Comparison of ENCODE assay signal across 8 cellular contexts in genomic region chr15:75451674-75452363, GRCh38. TPM values are rescaled to one million over a fixed set of nuclear protein-coding genes. Genes with fewer than 3 reads are reported as not detected.
DNase-seq lines count a peak whose midpoint lies in the region; ATAC-seq and TF ChIP-seq lines count a peak whose summit lies in the region.

Gene SIN3A (minus strand): TSS chr15:75451690. CDS start chr15:75430375, 21,315 bp downstream.

- peaks cover 9 to 59% (median 34%) of the 10 kb centered on the region in 4 donors for H3K4me1 Mint-ChIP-seq in CD4-positive, CD25-positive, alpha-beta regulatory T cell

- peak within 1 kb of the TSS; percentile 99 for H3K27ac ChIP-seq in CD4-positive, CD25-positive, alpha-beta regulatory T cell (ENCODE audit: insufficient read depth, low read length, poor library complexity, severe bottlenecking)
- peak within 1 kb of the TSS; percentile 98 to 99 for H3K27ac ChIP-seq in lung (ENCODE audit: low read depth in 1 of 2, low read length in 1 of 2)

- peaks cover 3% of the 10 kb centered on the region for H3K36me3 Mint-ChIP-seq in CD4-positive, CD25-positive, alpha-beta regulatory T cell

- H3K9me3 Mint-ChIP-seq in CD4-positive, CD25-positive, alpha-beta regulatory T cell, result no peaks in the 10 kb centered on the region

- H3K27me3 Mint-ChIP-seq in CD4-positive, CD25-positive, alpha-beta regulatory T cell, result no peaks in the 10 kb centered on the region

- H3K27ac Mint-ChIP-seq in CD4-positive, CD25-positive, alpha-beta regulatory T cell, result peak within 1 kb of the TSS; percentile 98 to 99 (median 99)

- WGBS in lung, 2 donors, result 0% methylated on average over 36 to 39 of the region's 39 CpGs

- peak within 1 kb of the TSS; percentile 95 to 98 (median 97) for H3K4me3 Mint-ChIP-seq in CD4-positive, CD25-positive, alpha-beta regulatory T cell

- peaks cover 58% of the 10 kb centered on the region for H3K4me1 ChIP-seq in CD4-positive, CD25-positive, alpha-beta regulatory T cell (ENCODE audit: control insufficient read depth, insufficient read depth, low read length, poor library complexity, severe bottlenecking)
- peaks cover 0 to 13% of the 10 kb centered on the region in 2 donors for H3K4me1 ChIP-seq in lung (ENCODE audit: control insufficient read depth in 2 of 2, insufficient read depth in 2 of 2, low read length in 2 of 2)

- peak; percentile 99 to 100 (median 99) for DNase-seq in CD4-positive, CD25-positive, alpha-beta regulatory T cell
- DNase-seq in HS-5 (ENCODE audit: low read depth), result peak; percentile 98
- peak; percentile 100 for DNase-seq in NK-92 treated with Interleukin-12 subunit alpha and Interleukin-12 subunit beta, amount 100 ng/mL, for 24 hours (lab: John Stamatoyannopoulos, UW)
- peak; percentile 99 for DNase-seq in activated CD8-positive, alpha-beta memory T cell treated with anti-CD3 and anti-CD28 coated beads for 24 hours
- peak; percentile 99 for DNase-seq in effector CD4-positive, alpha-beta T cell
- peak; percentile 100 for DNase-seq in lung (ENCODE audit: low spot score)
- DNase-seq in stimulated activated CD4-positive, alpha-beta T cell treated with anti-CD3 and anti-CD28 coated beads, TNF-alpha, amount 100 ng/mL, for 4 hours (ENCODE audit: low read depth in 3 of 3), result peak; percentile 99 to 100 (median 99)

- peak; percentile 57 to 62 for ATAC-seq in CD4-positive, CD25-positive, alpha-beta regulatory T cell (ENCODE audit: low read depth in 2 of 2)
- peak; percentile 20 for ATAC-seq in GM19468 (IDR thresholded peaks at IDR 0.05; ENCODE audit: extremely low read depth, unreplicated experiment)
- peak; percentile 65 for ATAC-seq in lung (ENCODE audit: insufficient read depth, low FRiP score)

- H3K36me3 ChIP-seq in CD4-positive, CD25-positive, alpha-beta regulatory T cell (ENCODE audit: control insufficient read depth, insufficient read depth, low read length), result no peaks in the 10 kb centered on the region
- no peaks in the 10 kb centered on the region for H3K36me3 ChIP-seq in lung (ENCODE audit: control insufficient read depth in 2 of 2, insufficient read depth in 2 of 2, low read length in 2 of 2)

- H3K4me3 ChIP-seq in CD4-positive, CD25-positive, alpha-beta regulatory T cell (ENCODE audit: low read depth, low read length), result peak within 1 kb of the TSS; percentile 96
- H3K4me3 ChIP-seq in lung, result peak within 1 kb of the TSS; percentile 86

- no peaks in the 10 kb centered on the region for H3K27me3 ChIP-seq in CD4-positive, CD25-positive, alpha-beta regulatory T cell (ENCODE audit: control insufficient read depth, insufficient read depth, low read length)
- H3K27me3 ChIP-seq in lung (ENCODE audit: control insufficient read depth, insufficient read depth), result no peaks in the 10 kb centered on the region

- no peaks in the 10 kb centered on the region for H3K9me3 ChIP-seq in CD4-positive, CD25-positive, alpha-beta regulatory T cell (ENCODE audit: control insufficient read depth in 2 of 2, low read length in 2 of 2)
- no peaks in the 10 kb centered on the region for H3K9me3 ChIP-seq in lung (ENCODE audit: control insufficient read depth in 2 of 2, insufficient read depth in 1 of 2, low read length in 1 of 2)

- TF ChIP-seq CTCF in lung (IDR thresholded peaks at IDR 0.05; ENCODE audit: control extremely low read depth, extremely low read depth), result no peak

RNA-seq across cellular contexts. Expression of gene SIN3A, which starts in this region (rescaled TPM):
- total RNA-seq in CD4-positive, CD25-positive, alpha-beta regulatory T cell, result 123 TPM
- 10 to 100 TPM; 13.6 to 15.0 (median 14.8) TPM for polyA plus RNA-seq in CD4-positive, CD25-positive, alpha-beta regulatory T cell
- total RNA-seq in lung, result 10 to 100 TPM; 66.1 to 86.1 TPM
- 10 to 100 TPM in 1 of 2 donors, 1 to 10 TPM in 1; 9.8 to 19.9 TPM for polyA plus RNA-seq in lung

Comparison
In these comparisons a context has a peak if more than half of its experiments do, and no peak if none do; other contexts are left out.
1. Peak in every context shown above with its lines: DNase-seq, ATAC-seq, H3K4me3 ChIP-seq and H3K27ac ChIP-seq.